ENCODE assay signal across 9 cellular contexts in genomic region chr15:77631790-77632551, GRCh38. TPM values are rescaled to one million over a fixed set of nuclear protein-coding genes. Genes with fewer than 3 reads are reported as not detected.
DNase-seq lines count a peak whose midpoint lies in the region; ATAC-seq and TF ChIP-seq lines count a peak whose summit lies in the region.
"Had no signal": no experiment of that assay in that cellular context is flagged by ENCODE, and none has a peak within 500 bp of the region (broad histone marks: within the 10 kb centered on the region; RNA-seq: fewer than 3 reads in every experiment).

No MANE protein-coding gene starts in this region.

- no peak for TF ChIP-seq EP300 in upper lobe of left lung (IDR thresholded peaks at IDR 0.05)

- DNase-seq in NCI-H82 (lab: John Stamatoyannopoulos, UW) (peak; percentile 64), NCI-H82 treated with DMSO at 0.1 percent for 48 hours (lab: John Stamatoyannopoulos, UW; ENCODE audit: unreplicated experiment) (no peak), ecto neural progenitor cell (ENCODE audit: low spot score) (peak; percentile 74), upper lobe of left lung (peak in 1 of 2 donors; percentile 85), inferior parietal cortex (ENCODE audit: extremely low spot score) (no peak)
- DNase-seq in natural killer cell treated with Interleukin-12 subunit alpha and Interleukin-12 subunit beta and Interleukin-15 and Interleukin-18, amount 100 ng/mL, for 72 hours (ENCODE audit: low spot score) = no peak
- DNase-seq in stimulated activated naive CD4-positive, alpha-beta T cell treated with Interleukin-2 at 50 U/mL for 16 hours (lab: John Stamatoyannopoulos, UW) = no peak
- no peak for DNase-seq in CD4-positive, alpha-beta T cell
- DNase-seq: SJCRH30 had no signal

- peaks cover 31% of the 10 kb centered on the region in 2 donors for H3K27me3 Mint-ChIP-seq in natural killer cell treated with Interleukin-12 subunit alpha and Interleukin-12 subunit beta and Interleukin-15 and Interleukin-18, amount 100 ng/mL, for 72 hours
- peaks cover 47% of the 10 kb centered on the region for H3K27me3 Mint-ChIP-seq in CD4-positive, alpha-beta T cell

- no peaks in the 10 kb centered on the region for H3K9me3 ChIP-seq in upper lobe of left lung
- H3K9me3 ChIP-seq in CD4-positive, alpha-beta T cell (ENCODE audit: control insufficient read depth, low read length) = no peaks in the 10 kb centered on the region
- H3K9me3 ChIP-seq: SJCRH30 had no signal

- no peak for ATAC-seq in natural killer cell treated with Interleukin-12 subunit alpha and Interleukin-12 subunit beta and Interleukin-15 and Interleukin-18, amount 100 ng/mL, for 72 hours
- no peak for ATAC-seq in upper lobe of left lung (ENCODE audit: low FRiP score in 2 of 2)
- no peak for ATAC-seq in CD4-positive, alpha-beta T cell (ENCODE audit: poor library complexity)

- POLR2A ChIA-PET in CD4-positive, alpha-beta T cell (lab: Charles Lee) = no interaction called here

- H3K4me1 Mint-ChIP-seq in natural killer cell treated with Interleukin-12 subunit alpha and Interleukin-12 subunit beta and Interleukin-15 and Interleukin-18, amount 100 ng/mL, for 72 hours (ENCODE audit: low read depth in 2 of 2) = peaks cover 0 to 8% of the 10 kb centered on the region in 2 donors
- H3K4me1 Mint-ChIP-seq in CD4-positive, alpha-beta T cell (ENCODE audit: low read depth) = peaks cover 15% of the 10 kb centered on the region

- peak overlapping the region; percentile 38 for H3K4me3 Mint-ChIP-seq in natural killer cell treated with Interleukin-12 subunit alpha and Interleukin-12 subunit beta and Interleukin-15 and Interleukin-18, amount 100 ng/mL, for 72 hours
- H3K4me3 Mint-ChIP-seq in CD4-positive, alpha-beta T cell = no peak overlapping the region

- H3K36me3 Mint-ChIP-seq in natural killer cell treated with Interleukin-12 subunit alpha and Interleukin-12 subunit beta and Interleukin-15 and Interleukin-18, amount 100 ng/mL, for 72 hours = no peaks in the 10 kb centered on the region
- H3K36me3 Mint-ChIP-seq in CD4-positive, alpha-beta T cell (ENCODE audit: low read depth) = no peaks in the 10 kb centered on the region

- 0 to 18% methylated on average over 3 to 5 of the region's 50 CpGs for WGBS in upper lobe of left lung, 2 donors

- no peak overlapping the region for H3K27ac ChIP-seq in upper lobe of left lung
- no peak overlapping the region for H3K27ac ChIP-seq in CD4-positive, alpha-beta T cell (ENCODE audit: low read depth, low read length)
- H3K27ac ChIP-seq: SJCRH30 had no signal

- H3K36me3 ChIP-seq in upper lobe of left lung = no peaks in the 10 kb centered on the region
- H3K36me3 ChIP-seq: SJCRH30 had no signal

- H3K4me1 ChIP-seq in upper lobe of left lung = peaks cover 14 to 37% (median 27%) of the 10 kb centered on the region in 4 donors

- intact Hi-C loops in CD4-positive, alpha-beta T cell (cut with DNase I, micrococcal nuclease) = loop anchor here in 1 of 2 experiments (10.0 kb wide), 1 partner anchor 243 kb away; no protein-coding TSS in a partner anchor

- CTCF ChIA-PET in CD4-positive, alpha-beta T cell (lab: Charles Lee) = no interaction called here

- no peak overlapping the region for H3K27ac Mint-ChIP-seq in natural killer cell treated with Interleukin-12 subunit alpha and Interleukin-12 subunit beta and Interleukin-15 and Interleukin-18, amount 100 ng/mL, for 72 hours
- H3K27ac Mint-ChIP-seq in CD4-positive, alpha-beta T cell = no peak overlapping the region

- H3K9me3 Mint-ChIP-seq in natural killer cell treated with Interleukin-12 subunit alpha and Interleukin-12 subunit beta and Interleukin-15 and Interleukin-18, amount 100 ng/mL, for 72 hours = no peaks in the 10 kb centered on the region
- no peaks in the 10 kb centered on the region for H3K9me3 Mint-ChIP-seq in CD4-positive, alpha-beta T cell

- no peak for TF ChIP-seq POLR2A in upper lobe of left lung (IDR thresholded peaks at IDR 0.05)

- TF ChIP-seq CTCF in upper lobe of left lung (IDR thresholded peaks at IDR 0.05) = no peak
- no peak for TF ChIP-seq CTCF in CD4-positive, alpha-beta T cell (IDR thresholded peaks at IDR 0.05)

- peak overlapping the region in 3 of 4 donors; percentile 42 to 53 (median 46) for H3K4me3 ChIP-seq in upper lobe of left lung
- H3K4me3 ChIP-seq: SJCRH30 had no signal

- peaks cover 2 to 47% (median 22%) of the 10 kb centered on the region in 4 donors for H3K27me3 ChIP-seq in upper lobe of left lung
- H3K27me3 ChIP-seq in CD4-positive, alpha-beta T cell (ENCODE audit: control insufficient read depth, insufficient read depth, low read length) = peaks cover 60% of the 10 kb centered on the region

RNA-seq across cellular contexts. Expression of gene LINGO1, which starts 0.7 kb away (rescaled TPM):
- not detected for total RNA-seq in natural killer cell treated with Interleukin-12 subunit alpha and Interleukin-12 subunit beta and Interleukin-15 and Interleukin-18, amount 100 ng/mL, for 72 hours
- under 1 TPM in 4 of 6 donors, not detected in 2; 0.15 to 0.84 (median 0.43) TPM for total RNA-seq in upper lobe of left lung
- total RNA-seq in CD4-positive, alpha-beta T cell = not detected

Comparison
In these comparisons a context has a peak if more than half of its experiments do, and no peak if none do; other contexts are left out.
1. DNase-seq: peak in NCI-H82 (single experiment) and ecto neural progenitor cell (single experiment); none in NCI-H82 treated with DMSO at 0.1 percent for 48 hours (single experiment), natural killer cell treated with Interleukin-12 subunit alpha and Interleukin-12 subunit beta and Interleukin-15 and Interleukin-18, amount 100 ng/mL, for 72 hours (single experiment), stimulated activated naive CD4-positive, alpha-beta T cell treated with Interleukin-2 at 50 U/mL for 16 hours (single experiment), CD4-positive, alpha-beta T cell (0 of 10) and inferior parietal cortex (single experiment).